In genomic region chr3:154060606-154061380, GRCh38 we compare ENCODE assay signal across 11 cellular contexts.
DNase-seq lines count a peak whose midpoint lies in the region; ATAC-seq, FAIRE-seq and TF ChIP-seq lines count a peak whose summit lies in the region.
"Had no signal": no experiment of that assay in that cellular context is flagged by ENCODE, and none has a peak within 500 bp of the region (broad histone marks: within the 10 kb centered on the region; RNA-seq: fewer than 3 reads in every experiment).

No MANE protein-coding gene starts in this region.

- H3K9me3 Mint-ChIP-seq in activated CD8-positive, alpha-beta memory T cell treated with anti-CD3 and anti-CD28 coated beads, Interleukin-2, amount 10 ng/mL, durations not matched to agents 7 days and 5 days (ENCODE audit: low read depth), result no peaks in the 10 kb centered on the region
- H3K9me3 Mint-ChIP-seq in CD14-positive monocyte, result peaks cover 0 to 5% (median 1%) of the 10 kb centered on the region in 7 donors

- H3K36me3 Mint-ChIP-seq in activated CD8-positive, alpha-beta memory T cell treated with anti-CD3 and anti-CD28 coated beads, Interleukin-2, amount 10 ng/mL, durations not matched to agents 7 days and 5 days, result no peaks in the 10 kb centered on the region
- no peaks in the 10 kb centered on the region for H3K36me3 Mint-ChIP-seq in CD14-positive monocyte

- no peak overlapping the region for H3K4me3 Mint-ChIP-seq in activated CD8-positive, alpha-beta memory T cell treated with anti-CD3 and anti-CD28 coated beads, Interleukin-2, amount 10 ng/mL, durations not matched to agents 7 days and 5 days
- no peak overlapping the region for H3K4me3 Mint-ChIP-seq in CD14-positive monocyte

- FAIRE-seq in urothelium cell line (lab: Jason Lieb, UNC), result no peak

- DNase-seq in RPMI7951 (ENCODE audit: low read depth) (peak; percentile 14), medulla oblongata (ENCODE audit: extremely low spot score) (peak; percentile 75), suprapubic skin (ENCODE audit: low spot score in 2 of 2) (no peak), CD14-positive monocyte (ENCODE audit: low spot score) (no peak), urothelium cell line (ENCODE audit: low spot score) (no peak)
- DNase-seq in activated CD8-positive, alpha-beta memory T cell treated with anti-CD3 and anti-CD28 coated beads, Interleukin-2, amount 10 ng/mL, durations not matched to agents 7 days and 5 days, result no peak
- DNase-seq: dermis blood vessel endothelial cell, NCI-H1048 had no signal

- H3K36me3 ChIP-seq in esophagus (ENCODE audit: control insufficient read depth in 2 of 2, insufficient read depth in 2 of 2, low read length in 1 of 2) (no peaks in the 10 kb centered on the region), suprapubic skin (no peaks in the 10 kb centered on the region)

- TF ChIP-seq POLR2A in suprapubic skin (IDR thresholded peaks at IDR 0.05), result no peak

- TF ChIP-seq CTCF in suprapubic skin (IDR thresholded peaks at IDR 0.05) (no peak), CD14-positive monocyte (IDR thresholded peaks at IDR 0.05) (no peak)

- H3K4me3 ChIP-seq in esophagus (ENCODE audit: low read depth in 1 of 2, low read length in 2 of 2) (peak overlapping the region in 1 of 2 donors; percentile 7), suprapubic skin (no peak overlapping the region)
- H3K4me3 ChIP-seq: PC-9 had no signal

- 25 to 42% methylated on average over 5 of the region's 5 CpGs for WGBS in esophagus, 2 donors
- WGBS in suprapubic skin, result 37% methylated on average over 5 of the region's 5 CpGs

- H3K27me3 ChIP-seq in esophagus (ENCODE audit: control insufficient read depth in 1 of 2, insufficient read depth in 2 of 2, low read length in 2 of 2) (no peaks in the 10 kb centered on the region), suprapubic skin (no peaks in the 10 kb centered on the region)

- intact Hi-C loops in CD14-positive monocyte (cut with micrococcal nuclease), result no loop called here

- H3K27ac Mint-ChIP-seq in activated CD8-positive, alpha-beta memory T cell treated with anti-CD3 and anti-CD28 coated beads, Interleukin-2, amount 10 ng/mL, durations not matched to agents 7 days and 5 days, result no peak overlapping the region
- no peak overlapping the region for H3K27ac Mint-ChIP-seq in CD14-positive monocyte

- TF ChIP-seq EP300 in suprapubic skin (IDR thresholded peaks at IDR 0.05), result no peak

- no peaks in the 10 kb centered on the region for H3K27me3 Mint-ChIP-seq in activated CD8-positive, alpha-beta memory T cell treated with anti-CD3 and anti-CD28 coated beads, Interleukin-2, amount 10 ng/mL, durations not matched to agents 7 days and 5 days
- peaks cover 0 to 2% (median 0%) of the 10 kb centered on the region in 3 donors for H3K27me3 Mint-ChIP-seq in CD14-positive monocyte (ENCODE audit: low read depth in 3 of 3)

- H3K9me3 ChIP-seq in esophagus (ENCODE audit: control insufficient read depth in 2 of 2, insufficient read depth in 1 of 2, low read depth in 1 of 2, low read length in 1 of 2), result no peaks in the 10 kb centered on the region
- H3K9me3 ChIP-seq in suprapubic skin, result no peaks in the 10 kb centered on the region

- H3K27ac ChIP-seq in esophagus (ENCODE audit: low read depth in 2 of 2, low read length in 1 of 2), result peak overlapping the region; percentile 47 to 64
- peak overlapping the region; percentile 60 for H3K27ac ChIP-seq in suprapubic skin
- H3K27ac ChIP-seq: PC-9 had no signal

- H3K4me1 Mint-ChIP-seq in activated CD8-positive, alpha-beta memory T cell treated with anti-CD3 and anti-CD28 coated beads, Interleukin-2, amount 10 ng/mL, durations not matched to agents 7 days and 5 days, result no peaks in the 10 kb centered on the region
- no peaks in the 10 kb centered on the region for H3K4me1 Mint-ChIP-seq in CD14-positive monocyte

- CTCF ChIA-PET in activated CD8-positive, alpha-beta memory T cell treated with anti-CD3 and anti-CD28 coated beads, Interleukin-2, amount 10 ng/mL, durations not matched to agents 7 days and 5 days (lab: Charles Lee), result no interaction called here

- H3K4me1 ChIP-seq in esophagus (ENCODE audit: control insufficient read depth in 2 of 2, insufficient read depth in 2 of 2, low read length in 1 of 2) (peaks cover 0 to 2% of the 10 kb centered on the region in 2 donors), suprapubic skin (peaks cover 19% of the 10 kb centered on the region)

- no peak for ATAC-seq in activated CD8-positive, alpha-beta memory T cell treated with anti-CD3 and anti-CD28 coated beads, Interleukin-2, amount 10 ng/mL, durations not matched to agents 7 days and 5 days
- no peak for ATAC-seq in GM21786 (IDR thresholded peaks at IDR 0.05; ENCODE audit: unreplicated experiment)

Comparison
In these comparisons a context has a peak if more than half of its experiments do, and no peak if none do; other contexts are left out.
1. DNase-seq: peak in RPMI7951 (single experiment) and medulla oblongata (single experiment); none in suprapubic skin (0 of 2), activated CD8-positive, alpha-beta memory T cell treated with anti-CD3 and anti-CD28 coated beads, Interleukin-2, amount 10 ng/mL, durations not matched to agents 7 days and 5 days (single experiment), CD14-positive monocyte (single experiment) and urothelium cell line (single experiment).